Comparison of ENCODE assay signal across 17 cellular contexts in genomic region chr2:83844490-83844889, GRCh38.
DNase-seq lines count a peak whose midpoint lies in the region; FAIRE-seq and TF ChIP-seq lines count a peak whose summit lies in the region.
"Had no signal": no experiment of that assay in that cellular context is flagged by ENCODE, and none has a peak within 500 bp of the region (broad histone marks: within the 10 kb centered on the region; RNA-seq: fewer than 3 reads in every experiment).

No MANE protein-coding gene starts in this region.

- H4K20me1 ChIP-seq in H1 (replicated peaks in 1 of 2; ENCODE audit: control insufficient read depth in 1 of 2, insufficient read depth in 2 of 2, low read length in 2 of 2) (no peaks in the 10 kb centered on the region), PC-9 (ENCODE audit: insufficient read depth) (no peaks in the 10 kb centered on the region)

- H3K27ac ChIP-seq in H1 (ENCODE audit: low read depth, low read length) (no peak overlapping the region), PC-9 (no peak overlapping the region), RWPE1 (no peak overlapping the region)
- H3K27ac ChIP-seq: A549, GM23248, HL-60 had no signal

- no peak overlapping the region for H3K14ac ChIP-seq in H1 (ENCODE audit: insufficient read length)

- TF ChIP-seq CTCF in H1 (IDR thresholded peaks at IDR 0.05; ENCODE audit: control extremely low read depth in 1 of 3, insufficient read depth in 1 of 3, low read depth in 1 of 3, low read length in 3 of 3): peak in 1 of 3 experiments; percentile 30; a peak in 2 of 4 replicates
- TF ChIP-seq CTCF in PC-9 (conservative IDR thresholded peaks at IDR 0.05): no peak
- no peak for TF ChIP-seq CTCF in RWPE1 (conservative IDR thresholded peaks at IDR 0.05; ENCODE audit: low read depth)

- H2BK12ac ChIP-seq in H1 (ENCODE audit: low read depth, low read length): no peak overlapping the region

- H2BK5ac ChIP-seq in H1 (ENCODE audit: low read depth, low read length): no peak overlapping the region

- H3K56ac ChIP-seq in H1 (replicated peaks; ENCODE audit: insufficient read length, low read depth, low read length): no peak overlapping the region

- H3F3A ChIP-seq in PC-9 (ENCODE audit: insufficient read depth, low read depth): no peaks in the 10 kb centered on the region

- no peaks in the 10 kb centered on the region for H3K9me3 ChIP-seq in H1 (ENCODE audit: insufficient read depth in 2 of 2, low read depth in 1 of 2, low read length in 1 of 2)
- H3K9me3 ChIP-seq in PC-9 (ENCODE audit: insufficient read depth, low read depth): no peaks in the 10 kb centered on the region
- H3K9me3 ChIP-seq: A549 had no signal

- no peak overlapping the region for H3K23ac ChIP-seq in H1 (ENCODE audit: insufficient read length)

- BruUV-seq in PC-9 (replicated peaks; lab: Mats Ljungman, UMichigan): no TSS peak

- H3K4ac ChIP-seq in H1 (replicated peaks; ENCODE audit: insufficient read length, low read depth, low read length): no peak overlapping the region

- H3K79me1 ChIP-seq in H1 (ENCODE audit: low read depth, low read length): no peaks in the 10 kb centered on the region

- no peak overlapping the region for H3K18ac ChIP-seq in H1 (ENCODE audit: extremely low read depth, low read length)

- H2AFZ ChIP-seq in H1 (ENCODE audit: low read length) (no peak overlapping the region), PC-9 (no peak overlapping the region)
- H2AFZ ChIP-seq: GM23248 had no signal

- no peak overlapping the region for H4K5ac ChIP-seq in H1 (ENCODE audit: insufficient read length, low read depth, low read length)

- no peaks in the 10 kb centered on the region for H3K9me2 ChIP-seq in PC-9 (ENCODE audit: insufficient read depth)

- no peaks in the 10 kb centered on the region for H3K79me2 ChIP-seq in H1 (ENCODE audit: control insufficient read depth in 1 of 2, insufficient read depth in 2 of 2, low read length in 2 of 2)
- H3K79me2 ChIP-seq in PC-9 (ENCODE audit: low read depth): no peaks in the 10 kb centered on the region

- peak; percentile 11 for FAIRE-seq in H54 (lab: Jason Lieb, UNC)
- no peak for FAIRE-seq in H1 (lab: Jason Lieb, UNC)
- FAIRE-seq: A549, D721Med had no signal

- peak; percentile 19 to 26; a peak in 2 of 4 replicates for TF ChIP-seq RAD21 in H1 (IDR thresholded peaks at IDR 0.05 in 1 of 2, conservative IDR thresholded peaks at IDR 0.05 in 1 of 2; ENCODE audit: low read depth in 2 of 2, low read length in 2 of 2)

- TF ChIP-seq POLR2A in H54 (IDR thresholded peaks at IDR 0.05; ENCODE audit: low read depth, low read length) (no peak), H1 (IDR thresholded peaks at IDR 0.05; ENCODE audit: control extremely low read depth in 1 of 2, low read depth in 2 of 2, low read length in 2 of 2) (no peak)

- no peak overlapping the region for H2BK15ac ChIP-seq in H1 (ENCODE audit: low read length)

- H3K4me1 ChIP-seq in H1 (replicated peaks in 1 of 4; ENCODE audit: control insufficient read depth in 3 of 4, insufficient read depth in 4 of 4, low read length in 3 of 4): no peaks in the 10 kb centered on the region
- no peaks in the 10 kb centered on the region for H3K4me1 ChIP-seq in PC-9 (replicated peaks; ENCODE audit: insufficient read depth)
- H3K4me1 ChIP-seq: A549 had no signal

- H4K8ac ChIP-seq in H1 (ENCODE audit: extremely low read depth, insufficient read depth, low read length): no peak overlapping the region

- H3K4me3 ChIP-seq in H1 (ENCODE audit: extremely low read depth in 1 of 4, insufficient read depth in 2 of 4, low read depth in 3 of 4, low read length in 4 of 4) (no peak overlapping the region), PC-9 (no peak overlapping the region)
- H3K4me3 ChIP-seq: A549, GM23248 had no signal

- no peak overlapping the region for H4K91ac ChIP-seq in H1 (replicated peaks; ENCODE audit: insufficient read length, low read length)

- WGBS in H1 (ENCODE audit: extremely low coverage in 1 of 2, insufficient coverage in 1 of 2, insufficient read length in 1 of 2, insufficient replicate concordance in 2 of 2, low coverage in 1 of 2, low lambda C conversion rate in 2 of 2, missing lambda C conversion rate in 1 of 2), 2 experiments: 83% methylated on average over 2 of the region's 2 CpGs; no CpG with 5 or more reads in 1 of the 2 experiments

- H2BK20ac ChIP-seq in H1 (ENCODE audit: low read length): no peak overlapping the region

- H2BK120ac ChIP-seq in H1 (replicated peaks; ENCODE audit: low read depth, low read length): no peak overlapping the region

- H3K36me3 ChIP-seq in H1 (ENCODE audit: control insufficient read depth in 2 of 4, insufficient read depth in 4 of 4, low read length in 3 of 4) (no peaks in the 10 kb centered on the region), PC-9 (ENCODE audit: low read depth) (no peaks in the 10 kb centered on the region)

- intact Hi-C loops in PC-9 (cut with micrococcal nuclease; ENCODE audit: unreplicated experiment): no loop called here

- peak; percentile 3 for DNase-seq in DMS114 treated with DMSO at 0.1 percent for 48 hours (lab: John Stamatoyannopoulos, UW; ENCODE audit: unreplicated experiment)
- no peak for DNase-seq in H54 (ENCODE audit: insufficient read length, low spot score)
- DNase-seq in RKO (ENCODE audit: low spot score): peak; percentile 5
- no peak for DNase-seq in H1 (ENCODE audit: low read depth in 1 of 2, low spot score in 2 of 2)
- no peak for DNase-seq in SW 1271 (lab: John Stamatoyannopoulos, UW)
- no peak for DNase-seq in PC-9
- DNase-seq in activated CD8-positive, alpha-beta memory T cell treated with anti-CD3 and anti-CD28 coated beads for 24 hours: no peak
- DNase-seq in RWPE1 (ENCODE audit: low spot score): no peak
- DNase-seq: CD8-positive, alpha-beta T cell; COR-L47; DND-41; GM23248; HCEC 1CT; KBM-7 had no signal

- no peak overlapping the region for H2AK5ac ChIP-seq in H1 (ENCODE audit: low read depth, low read length)

- H3K23me2 ChIP-seq in H1 (ENCODE audit: low read depth, low read length): no peaks in the 10 kb centered on the region

- no peak overlapping the region for H3K4me2 ChIP-seq in H1 (ENCODE audit: insufficient read depth in 1 of 2, low read depth in 2 of 2, low read length in 2 of 2)
- no peak overlapping the region for H3K4me2 ChIP-seq in PC-9
- H3K4me2 ChIP-seq: A549 had no signal

- no peak for TF ChIP-seq EP300 in H1 (IDR thresholded peaks at IDR 0.05; ENCODE audit: borderline replicate concordance in 1 of 2, low read depth in 2 of 2, low read length in 2 of 2)

- no peaks in the 10 kb centered on the region for H3K27me3 ChIP-seq in H1 (replicated peaks in 1 of 4; ENCODE audit: control insufficient read depth in 3 of 4, extremely low read depth in 1 of 4, insufficient read depth in 3 of 4, low read length in 3 of 4)
- no peaks in the 10 kb centered on the region for H3K27me3 ChIP-seq in PC-9 (ENCODE audit: insufficient read depth, low read depth)

- CTCF ChIA-PET in H1 (lab: Charles Lee; ENCODE audit: partially characterized antibody) (interaction anchor here (0.7 to 1.5 kb wide), 3 partner anchors 9 to 18 kb away, joined by 3 to 5 read pairs (median 3); no protein-coding TSS in a partner anchor), PC-9 (lab: Charles Lee) (no interaction called here), RWPE1 (lab: Yijun Ruan, JAX) (interaction anchor here (0.6 kb wide), 2 partner anchors 123 to 495 kb away, joined by 3 to 4 read pairs; no protein-coding TSS in a partner anchor)

- POLR2A ChIA-PET in H1 (lab: Charles Lee; ENCODE audit: partially characterized antibody): no interaction called here
- POLR2A ChIA-PET in PC-9 (lab: Charles Lee; ENCODE audit: unreplicated experiment): no interaction called here
- POLR2A ChIA-PET in RWPE1 (lab: Yijun Ruan, JAX; ENCODE audit: low non-redundant PET): no interaction called here

- H3K9ac ChIP-seq in H1 (replicated peaks in 1 of 4; ENCODE audit: extremely low read depth in 1 of 4, low read depth in 3 of 4, low read length in 3 of 4): no peak overlapping the region
- H3K9ac ChIP-seq: GM23248 had no signal

TF ChIP-seq in H1, 55 proteins besides CTCF, POLR2A, EP300 and RAD21:
- TF ChIP-seq GTF2F1 (IDR thresholded peaks at IDR 0.05; ENCODE audit: borderline replicate concordance, low read depth, low read length) (no peak), RBBP5 (IDR thresholded peaks at IDR 0.05; ENCODE audit: borderline replicate concordance, low read depth, low read length) (no peak), TBP (IDR thresholded peaks at IDR 0.05; ENCODE audit: low read depth, low read length) (no peak), SRF (IDR thresholded peaks at IDR 0.05; ENCODE audit: low read depth, low read length) (no peak), KDM5A (IDR thresholded peaks at IDR 0.05; ENCODE audit: low read length) (no peak), NRF1 (IDR thresholded peaks at IDR 0.05; ENCODE audit: low read depth, low read length) (no peak), ATF2 (IDR thresholded peaks at IDR 0.05; ENCODE audit: low read length) (no peak), ZNF274 (IDR thresholded peaks at IDR 0.05; ENCODE audit: borderline replicate concordance, extremely low read depth, low read length) (no peak), TAF1 (IDR thresholded peaks at IDR 0.05; ENCODE audit: low read depth, low read length) (no peak), USF2 (IDR thresholded peaks at IDR 0.05; ENCODE audit: low read length) (no peak)

Comparison
In these comparisons a context has a peak if more than half of its experiments do, and no peak if none do; other contexts are left out.
1. DNase-seq: peak in DMS114 treated with DMSO at 0.1 percent for 48 hours (single experiment) and RKO (single experiment); none in H54 (single experiment), H1 (0 of 2), SW 1271 (0 of 2), PC-9 (0 of 2), activated CD8-positive, alpha-beta memory T cell treated with anti-CD3 and anti-CD28 coated beads for 24 hours (single experiment) and RWPE1 (single experiment).